10 cellular contexts compared by ENCODE assay signal in genomic region chr22:44444341-44445306, GRCh38. TPM values are rescaled to one million over a fixed set of nuclear protein-coding genes. Genes with fewer than 3 reads are reported as not detected.
DNase-seq lines count a peak whose midpoint lies in the region; ATAC-seq, FAIRE-seq and TF ChIP-seq lines count a peak whose summit lies in the region.
"Had no signal": no experiment of that assay in that cellular context is flagged by ENCODE, and none has a peak within 500 bp of the region (broad histone marks: within the 10 kb centered on the region; RNA-seq: fewer than 3 reads in every experiment).

No MANE protein-coding gene starts in this region.

- no peak overlapping the region for H3K23ac ChIP-seq in H1 (ENCODE audit: insufficient read length)

- H3K27me3 ChIP-seq in GM06990 (replicated peaks; ENCODE audit: control insufficient read depth, insufficient read depth, low read length) (no peaks in the 10 kb centered on the region), MM.1S (replicated peaks; ENCODE audit: insufficient read depth, low read length) (peaks cover 96% of the 10 kb centered on the region), H1 (replicated peaks in 1 of 4; ENCODE audit: control insufficient read depth in 3 of 4, extremely low read depth in 1 of 4, insufficient read depth in 3 of 4, low read length in 3 of 4) (no peaks in the 10 kb centered on the region; a peak in 1 of 7 replicates)

- no peak overlapping the region for H4K5ac ChIP-seq in H1 (ENCODE audit: insufficient read length, low read depth, low read length)

- no peak overlapping the region for H3K4ac ChIP-seq in H1 (replicated peaks; ENCODE audit: insufficient read length, low read depth, low read length)

- CTCF ChIA-PET in H1 (lab: Charles Lee; ENCODE audit: partially characterized antibody) = interaction anchor here (0.7 to 2.5 kb wide), 32 partner anchors 8 to 373 kb away, joined by 3 to 9 read pairs (median 4); no protein-coding TSS in a partner anchor

- no peaks in the 10 kb centered on the region for H3K23me2 ChIP-seq in H1 (ENCODE audit: low read depth, low read length)

- DNase-seq in GM06990 (ENCODE audit: extremely low read depth, insufficient read length) (no peak), MM.1S (no peak), H1 (ENCODE audit: low read depth in 1 of 2, low spot score in 2 of 2) (peak; percentile 34 to 69), posterior vena cava (ENCODE audit: low spot score) (peak; percentile 77), SW480 (ENCODE audit: low spot score) (no peak)
- DNase-seq: Caco-2, NCI-H146 had no signal

- no peak for ATAC-seq in GM21515 (IDR thresholded peaks at IDR 0.05; ENCODE audit: unreplicated experiment)
- ATAC-seq in HG03175 (IDR thresholded peaks at IDR 0.05; ENCODE audit: unreplicated experiment) = no peak

- H2BK12ac ChIP-seq in H1 (ENCODE audit: low read depth, low read length) = no peak overlapping the region

- H4K20me1 ChIP-seq in MM.1S (ENCODE audit: insufficient read depth, low read length) (no peaks in the 10 kb centered on the region), H1 (replicated peaks in 1 of 2; ENCODE audit: control insufficient read depth in 1 of 2, insufficient read depth in 2 of 2, low read length in 2 of 2) (no peaks in the 10 kb centered on the region)

- H3K4me1 ChIP-seq in MM.1S (ENCODE audit: low read length) = no peaks in the 10 kb centered on the region
- H3K4me1 ChIP-seq in H1 (replicated peaks in 1 of 4; ENCODE audit: control insufficient read depth in 3 of 4, insufficient read depth in 4 of 4, low read length in 3 of 4) = no peaks in the 10 kb centered on the region; a peak in 2 of 7 replicates
- H3K4me1 ChIP-seq: Caco-2 had no signal

- H2BK120ac ChIP-seq in H1 (replicated peaks; ENCODE audit: low read depth, low read length) = no peak overlapping the region

- H3K4me3 ChIP-seq in GM06990 (replicated peaks; ENCODE audit: low read depth, low read length) (no peak overlapping the region), MM.1S (ENCODE audit: low read length) (no peak overlapping the region), H1 (ENCODE audit: extremely low read depth in 1 of 4, insufficient read depth in 2 of 4, low read depth in 3 of 4, low read length in 4 of 4) (no peak overlapping the region)

- no peak overlapping the region for H3K18ac ChIP-seq in H1 (ENCODE audit: extremely low read depth, low read length)

- H3K4me2 ChIP-seq in MM.1S (ENCODE audit: low read depth, low read length) = no peak overlapping the region
- no peak overlapping the region for H3K4me2 ChIP-seq in H1 (ENCODE audit: insufficient read depth in 1 of 2, low read depth in 2 of 2, low read length in 2 of 2)

- H3K9me3 ChIP-seq in MM.1S (replicated peaks; ENCODE audit: insufficient read depth, low read length) (no peaks in the 10 kb centered on the region), H1 (ENCODE audit: insufficient read depth in 2 of 2, low read depth in 1 of 2, low read length in 1 of 2) (no peaks in the 10 kb centered on the region)
- H3K9me3 ChIP-seq: Caco-2 had no signal

- no peak overlapping the region for H3K9ac ChIP-seq in MM.1S (ENCODE audit: low read length)
- H3K9ac ChIP-seq in H1 (replicated peaks in 1 of 4; ENCODE audit: extremely low read depth in 1 of 4, low read depth in 3 of 4, low read length in 3 of 4) = no peak overlapping the region

- H4K8ac ChIP-seq in H1 (ENCODE audit: extremely low read depth, insufficient read depth, low read length) = 0 out of 2 replicates have a peak overlapping the region, but pooled peaks have one; percentile 59

- 71% methylated on average over 22 of the region's 22 CpGs; no CpG with 5 or more reads in 1 of the 2 experiments for WGBS in H1 (ENCODE audit: extremely low coverage in 1 of 2, insufficient coverage in 1 of 2, insufficient read length in 1 of 2, insufficient replicate concordance in 2 of 2, low coverage in 1 of 2, low lambda C conversion rate in 2 of 2, missing lambda C conversion rate in 1 of 2), 2 experiments

- no peak for TF ChIP-seq POLR2A in H1 (IDR thresholded peaks at IDR 0.05; ENCODE audit: control extremely low read depth in 1 of 2, low read depth in 2 of 2, low read length in 2 of 2)

- H2AFZ ChIP-seq in MM.1S (ENCODE audit: low read length) (no peak overlapping the region), H1 (ENCODE audit: low read length) (no peak overlapping the region)

- peak; percentile 52 to 68 for TF ChIP-seq RAD21 in H1 (IDR thresholded peaks at IDR 0.05 in 1 of 2, conservative IDR thresholded peaks at IDR 0.05 in 1 of 2; ENCODE audit: low read depth in 2 of 2, low read length in 2 of 2)

- H3K27ac ChIP-seq in MM.1S (ENCODE audit: low read length) (no peak overlapping the region), H1 (ENCODE audit: low read depth, low read length) (no peak overlapping the region)

- no peak overlapping the region for H4K91ac ChIP-seq in H1 (replicated peaks; ENCODE audit: insufficient read length, low read length)

- H3K9me2 ChIP-seq in MM.1S (replicated peaks; ENCODE audit: insufficient read depth, low read length) = no peaks in the 10 kb centered on the region

- H3K36me3 ChIP-seq in GM06990 (ENCODE audit: control insufficient read depth, insufficient read depth, low read length) (no peaks in the 10 kb centered on the region), MM.1S (replicated peaks; ENCODE audit: insufficient read depth, low read length) (no peaks in the 10 kb centered on the region), H1 (ENCODE audit: control insufficient read depth in 2 of 4, insufficient read depth in 4 of 4, low read length in 3 of 4) (no peaks in the 10 kb centered on the region)

- H3K56ac ChIP-seq in H1 (replicated peaks; ENCODE audit: insufficient read length, low read depth, low read length) = no peak overlapping the region

- H2BK5ac ChIP-seq in H1 (ENCODE audit: low read depth, low read length) = no peak overlapping the region

- FAIRE-seq in H1 (lab: Jason Lieb, UNC) = no peak
- FAIRE-seq: endothelial cell of umbilical vein had no signal

- no peaks in the 10 kb centered on the region for H3K79me2 ChIP-seq in MM.1S (ENCODE audit: low read length)
- H3K79me2 ChIP-seq in H1 (ENCODE audit: control insufficient read depth in 1 of 2, insufficient read depth in 2 of 2, low read length in 2 of 2) = no peaks in the 10 kb centered on the region

- H2AK5ac ChIP-seq in H1 (ENCODE audit: low read depth, low read length) = no peak overlapping the region

- TF ChIP-seq CTCF in GM06990 (IDR thresholded peaks at IDR 0.05; ENCODE audit: insufficient read depth, low read length, poor library complexity, severe bottlenecking) (peak; percentile 30), MM.1S (IDR thresholded peaks at IDR 0.05; ENCODE audit: low read length) (peak; percentile 25), H1 (IDR thresholded peaks at IDR 0.05; ENCODE audit: control extremely low read depth in 1 of 3, insufficient read depth in 1 of 3, low read depth in 1 of 3, low read length in 3 of 3) (peak; percentile 62 to 85 (median 78))

- POLR2A ChIA-PET in H1 (lab: Charles Lee; ENCODE audit: partially characterized antibody) = no interaction called here

- no peak overlapping the region for H3K14ac ChIP-seq in H1 (ENCODE audit: insufficient read length)

- no peak overlapping the region for H2BK15ac ChIP-seq in H1 (ENCODE audit: low read length)

- no peak overlapping the region for H2BK20ac ChIP-seq in H1 (ENCODE audit: low read length)

- H3K79me1 ChIP-seq in H1 (ENCODE audit: low read depth, low read length) = no peaks in the 10 kb centered on the region

- no peaks in the 10 kb centered on the region for H3F3A ChIP-seq in MM.1S (ENCODE audit: insufficient read depth, low read length)

- intact Hi-C loops in posterior vena cava (cut with DNase I) = no loop called here

- TF ChIP-seq EP300 in H1 (IDR thresholded peaks at IDR 0.05; ENCODE audit: borderline replicate concordance in 1 of 2, low read depth in 2 of 2, low read length in 2 of 2) = no peak

TF ChIP-seq in H1, 55 proteins besides CTCF, POLR2A, EP300 and RAD21:
- TF ChIP-seq MAX (IDR thresholded peaks at IDR 0.05) (peak; percentile 16; the same call in 1 of the 2 replicates), SRF (IDR thresholded peaks at IDR 0.05; ENCODE audit: low read depth, low read length) (0 out of 2 replicates have a peak, but pooled peaks have one; percentile 51), ASH2L (IDR thresholded peaks at IDR 0.05; ENCODE audit: low read length) (no peak), HDAC6 (IDR thresholded peaks at IDR 0.05; ENCODE audit: low read depth, low read length) (no peak)
TF ChIP-seq in H1: peak in this region for 2.

RNA-seq across cellular contexts. Expression of gene RTL6, which starts 53.4 kb away (rescaled TPM):
- total RNA-seq in H1 (2021; fragmentation: NEBNext Ultra II Directional; extraction: Animal tissue kit (Norgen Biotek cat#: 25700)) = 27.5 and 28.3 TPM in 2 replicates
- 16.4 and 22.9 TPM in 2 replicates for polyA plus RNA-seq in H1 (2011; rRNA removed)
- 18.9 TPM for polyA plus RNA-seq in H1 (2011; cell fraction: cytosol; rRNA removed)
- polyA plus RNA-seq in H1 (2011; cell fraction: nucleus; rRNA removed) = 17.0 TPM
- 18.5 to 21.0 TPM (median 20.5 TPM) in 4 replicates for polyA plus RNA-seq in H1 (2012, experiment 1 of 2)
- polyA plus RNA-seq in H1 (2012, experiment 2 of 2) = 16.6 TPM
- polyA plus RNA-seq in H1 (2013, experiment 1 of 2) = 11.5 TPM
- 11.9 TPM for polyA plus RNA-seq in H1 (2013, experiment 2 of 2)
- polyA minus RNA-seq in H1 (2011; rRNA and poly(A)+ RNA removed) = 46.1 and 52.6 TPM in 2 replicates
- 24.7 TPM for polyA minus RNA-seq in H1 (2011; cell fraction: cytosol; rRNA and poly(A)+ RNA removed)
- polyA minus RNA-seq in H1 (2011; cell fraction: nucleus; rRNA and poly(A)+ RNA removed) = 28.3 TPM
- 10 to 100 TPM; 18.2 to 21.1 TPM for total RNA-seq in posterior vena cava

Comparison
In these comparisons a context has a peak if more than half of its experiments do, and no peak if none do; other contexts are left out.
1. DNase-seq: peak in H1 (2 of 2) and posterior vena cava (single experiment); none in GM06990 (single experiment), MM.1S (single experiment) and SW480 (single experiment).
2. CTCF ChIP-seq: peak in every context shown above with its lines; median percentile 78 in H1; 30 in GM06990; 25 in MM.1S.